In the genomic region with DNA sequence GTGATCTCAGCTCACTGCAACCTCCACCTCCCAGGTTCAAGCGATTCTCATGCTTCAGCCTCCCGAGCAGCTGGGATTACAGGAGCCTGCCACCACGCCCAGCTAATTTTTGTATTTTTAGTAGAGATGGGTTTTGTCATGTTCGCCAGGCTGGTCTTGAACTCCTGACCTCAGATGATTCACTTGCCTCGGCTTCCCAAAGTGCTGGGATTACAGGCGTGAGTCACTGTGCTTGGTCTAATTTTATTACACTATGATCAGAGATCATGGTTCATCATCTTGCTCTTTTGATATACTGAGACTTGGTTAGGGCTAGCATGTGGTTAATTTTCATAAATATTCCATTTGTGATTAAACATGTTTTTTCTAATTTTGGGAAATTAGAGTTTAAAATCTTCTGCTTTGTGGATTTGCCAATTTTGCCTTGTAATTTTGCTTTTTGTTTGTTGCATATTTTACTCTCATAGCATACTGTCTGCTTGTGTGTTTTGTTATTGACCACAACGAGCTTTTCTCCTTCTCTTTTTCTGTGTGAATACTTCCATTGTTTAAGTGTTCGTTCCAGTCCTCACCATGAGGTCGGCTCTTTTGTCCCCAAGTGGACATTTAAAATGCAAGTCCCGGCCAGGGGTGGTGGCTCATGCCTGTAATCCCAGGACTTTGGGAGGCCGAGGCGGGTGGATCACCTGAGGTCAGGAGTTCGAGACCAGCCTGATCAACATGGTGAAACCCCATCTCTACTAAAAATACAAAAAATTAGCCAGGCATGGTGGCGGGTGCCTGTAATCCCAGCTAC, we compare ENCODE assay signal across 18 cellular contexts. TPM values are rescaled to one million over a fixed set of nuclear protein-coding genes. Genes with fewer than 3 reads are reported as not detected.
A peak's percentile ranks its signal among the peaks of the same experiment; 100 is the strongest.
DNase-seq lines count a peak whose midpoint lies in the region; TF ChIP-seq lines count a peak whose summit lies in the region.
"Not testable (repeated sequence)": the region's sequence is repeated elsewhere in the genome, so short reads cannot be mapped to it uniquely, and the experiment has no call there.
"Had no signal": no experiment of that assay in that cellular context is flagged by ENCODE, and none has a peak within 500 bp of the region (broad histone marks: within the 10 kb centered on the region; RNA-seq: fewer than 3 reads in every experiment).

No MANE protein-coding gene starts in this region.

- DNase-seq in A172 (ENCODE audit: low spot score) = peak; percentile 57
- DNase-seq in ELR (ENCODE audit: low read depth) = peak; percentile 90
- peak; percentile 90 for DNase-seq in M059J (ENCODE audit: low read depth)
- DNase-seq in SK-MEL-5 (ENCODE audit: low read depth, low spot score) = peak; percentile 78
- peak; percentile 72 for DNase-seq in astrocyte of the spinal cord (ENCODE audit: low read depth, low spot score)
- DNase-seq in epithelial cell of proximal tubule (ENCODE audit: low read depth) = peak; percentile 6
- DNase-seq in inferior parietal cortex (ENCODE audit: extremely low spot score) = peak; percentile 49
- DNase-seq in pons (ENCODE audit: low spot score) = peak; percentile 92

- TF ChIP-seq CTCF in astrocyte of the spinal cord (IDR thresholded peaks at IDR 0.05; ENCODE audit: low read depth, low read length); epithelial cell of proximal tubule (conservative IDR thresholded peaks at IDR 0.05; ENCODE audit: low read depth, low read length): not testable (repeated sequence)

- H3K4me3 ChIP-seq in astrocyte of the spinal cord (ENCODE audit: low read depth, low read length); epithelial cell of proximal tubule (ENCODE audit: low read depth, low read length): not testable (repeated sequence)

- in situ Hi-C loops in SK-MEL-5 (cut with HindIII; ENCODE audit: low pct_unique_long_range_greater_than_20kb, low sequenced_read_pairs); astrocyte of the spinal cord (cut with HindIII; ENCODE audit: low sequenced_read_pairs): not testable (repeated sequence)

RNA-seq across cellular contexts. Expression of gene VSX2, which starts 31.3 kb away (rescaled TPM):
- total RNA-seq in A172 (2014; rRNA removed; shearing (Covaris generic)) = not detected in 2 replicates
- not detected in 2 replicates for total RNA-seq in M059J (2014; rRNA removed; shearing (Covaris generic))
- total RNA-seq in SK-MEL-5 (2014; rRNA removed; shearing (Covaris generic)) = not detected in 2 replicates
- not detected in 2 replicates for polyA plus RNA-seq in SK-MEL-5 (2015; cell fraction: cytosol; rRNA removed)
- polyA plus RNA-seq in SK-MEL-5 (2015; cell fraction: nucleus; rRNA removed) = not detected in 2 replicates
- total RNA-seq in epithelial cell of proximal tubule = not detected in 2 replicates
- total RNA-seq: activated CD8-positive, alpha-beta memory T cell treated with anti-CD3 and anti-CD28 coated beads, Interleukin-2, amount 10 ng/mL, durations not matched to agents 7 days and 5 days; activated naive CD8-positive, alpha-beta T cell treated with anti-CD3 and anti-CD28 coated beads, Interleukin-2, amount 10 ng/mL, durations not matched to agents 7 days and 5 days; activated T-helper 17 cell treated with anti-CD3 and anti-CD28 coated beads, Interleukin-2, amount 50 U/mL, for 72 hours; CD4-positive, alpha-beta T cell; lung; naive thymus-derived CD8-positive, alpha-beta T cell; OCI-LY7; psoas muscle had no signal
- polyA plus RNA-seq: heart left ventricle; immature natural killer cell; lung; naive thymus-derived CD8-positive, alpha-beta T cell; psoas muscle had no signal

RNA-seq across cellular contexts. Expression of gene ABCD4, which starts 32.2 kb away (rescaled TPM):
- total RNA-seq in A172 (2014; rRNA removed; shearing (Covaris generic)) = 13.1 and 15.8 TPM in 2 replicates
- 18.2 and 27.1 TPM in 2 replicates for total RNA-seq in M059J (2014; rRNA removed; shearing (Covaris generic))
- total RNA-seq in SK-MEL-5 (2014; rRNA removed; shearing (Covaris generic)) = 14.7 and 15.5 TPM in 2 replicates
- polyA plus RNA-seq in SK-MEL-5 (2015; cell fraction: cytosol; rRNA removed) = 32.2 and 37.8 TPM in 2 replicates
- polyA plus RNA-seq in SK-MEL-5 (2015; cell fraction: nucleus; rRNA removed) = 226 and 232 TPM in 2 replicates
- 36.8 and 65.3 TPM in 2 replicates for total RNA-seq in epithelial cell of proximal tubule

Comparison
In these comparisons a context has a peak if more than half of its experiments do, and no peak if none do; other contexts are left out.
1. DNase-seq: peak in every context shown above with its lines; median percentile 92 in pons; 90 in ELR; 90 in M059J; 78 in SK-MEL-5; 72 in astrocyte of the spinal cord; 57 in A172; 49 in inferior parietal cortex; 6 in epithelial cell of proximal tubule.